1 cellular context compared by ENCODE assay signal in genomic region chr17:41530062-41531048, GRCh38.
TF ChIP-seq lines count a peak whose summit lies in the region.

No MANE protein-coding gene starts in this region.

TF ChIP-seq in GM23338, 12 proteins besides CTCF, POLR2A, EP300 and RAD21 (continued from another document):
- no peak for TF ChIP-seq POLR2AphosphoS5 (IDR thresholded peaks at IDR 0.05; ENCODE audit: low read depth)
- no peak for TF ChIP-seq ZNF331 (CRISPR knock-in tag; IDR thresholded peaks at IDR 0.05; ENCODE audit: low read depth)
- no peak for TF ChIP-seq EZH2 (IDR thresholded peaks at IDR 0.05; ENCODE audit: low read depth, unreplicated experiment)
- no peak for TF ChIP-seq NANOG (IDR thresholded peaks at IDR 0.05; ENCODE audit: borderline replicate concordance)
- no peak for TF ChIP-seq EZH2phosphoT487 (IDR thresholded peaks at IDR 0.05; ENCODE audit: unreplicated experiment)
- no peak for TF ChIP-seq JUNB (IDR thresholded peaks at IDR 0.05; ENCODE audit: unreplicated experiment)
- TF ChIP-seq ZNF462 (CRISPR knock-in tag; IDR thresholded peaks at IDR 0.05) = no peak
